Comparison of ENCODE assay signal across 24 cellular contexts in genomic region chr5:33275391-33275790, GRCh38.
"Had no signal": no experiment of that assay in that cellular context is flagged by ENCODE, and none has a peak within 500 bp of the region (broad histone marks: within the 10 kb centered on the region; RNA-seq: fewer than 3 reads in every experiment).

No MANE protein-coding gene starts in this region.

- H3K4me1 Mint-ChIP-seq: stimulated activated naive B cell treated with anti-CD40 and anti-IgM and Interleukin-4, amounts not matched to agents 10 μg/mL and 1 μg/mL and 100 μg/mL, for 72 hours; stimulated activated naive CD8-positive, alpha-beta T cell treated with anti-CD3 and anti-CD28 coated beads, Interleukin-15, amount 100 ng/mL, for 72 hours had no signal

- FAIRE-seq: frontal cortex, islet of Langerhans, pancreas had no signal

- H3K27me3 Mint-ChIP-seq: natural killer cell treated with Interleukin-12 subunit alpha and Interleukin-12 subunit beta and Interleukin-15 and Interleukin-18, amount 100 ng/mL, for 72 hours; progenitor cell of endocrine pancreas; stimulated activated naive B cell treated with anti-CD40 and anti-IgM and Interleukin-4, amounts not matched to agents 10 μg/mL and 1 μg/mL and 100 μg/mL, for 72 hours; stimulated activated naive CD8-positive, alpha-beta T cell treated with anti-CD3 and anti-CD28 coated beads, Interleukin-15, amount 100 ng/mL, for 72 hours had no signal

- ATAC-seq: esophagus mucosa; heart right ventricle; natural killer cell treated with Interleukin-12 subunit alpha and Interleukin-12 subunit beta and Interleukin-15 and Interleukin-18, amount 100 ng/mL, for 72 hours; pancreas; right cardiac atrium; stimulated activated naive B cell treated with anti-CD40 and anti-IgM and Interleukin-4, amounts not matched to agents 10 μg/mL and 1 μg/mL and 100 μg/mL, for 72 hours; stimulated activated naive CD8-positive, alpha-beta T cell treated with anti-CD3 and anti-CD28 coated beads, Interleukin-15, amount 100 ng/mL, for 72 hours; upper lobe of right lung had no signal

- H3K9ac ChIP-seq: neural progenitor cell had no signal

- H3K27ac Mint-ChIP-seq: endodermal cell; natural killer cell treated with Interleukin-12 subunit alpha and Interleukin-12 subunit beta and Interleukin-15 and Interleukin-18, amount 100 ng/mL, for 72 hours; neural progenitor cell; progenitor cell of endocrine pancreas; stimulated activated naive B cell treated with anti-CD40 and anti-IgM and Interleukin-4, amounts not matched to agents 10 μg/mL and 1 μg/mL and 100 μg/mL, for 72 hours; stimulated activated naive CD8-positive, alpha-beta T cell treated with anti-CD3 and anti-CD28 coated beads, Interleukin-15, amount 100 ng/mL, for 72 hours had no signal

- H3K9me3 Mint-ChIP-seq: endodermal cell; neural progenitor cell; stimulated activated naive B cell treated with anti-CD40 and anti-IgM and Interleukin-4, amounts not matched to agents 10 μg/mL and 1 μg/mL and 100 μg/mL, for 72 hours; stimulated activated naive CD8-positive, alpha-beta T cell treated with anti-CD3 and anti-CD28 coated beads, Interleukin-15, amount 100 ng/mL, for 72 hours had no signal

- H3K4me1 ChIP-seq: pancreas, upper lobe of right lung, vagina had no signal

- H3K36me3 Mint-ChIP-seq: natural killer cell treated with Interleukin-12 subunit alpha and Interleukin-12 subunit beta and Interleukin-15 and Interleukin-18, amount 100 ng/mL, for 72 hours; neural progenitor cell; stimulated activated naive B cell treated with anti-CD40 and anti-IgM and Interleukin-4, amounts not matched to agents 10 μg/mL and 1 μg/mL and 100 μg/mL, for 72 hours had no signal

- H3K4me2 ChIP-seq: neural progenitor cell had no signal

- H3K4me3 Mint-ChIP-seq: endodermal cell; natural killer cell treated with Interleukin-12 subunit alpha and Interleukin-12 subunit beta and Interleukin-15 and Interleukin-18, amount 100 ng/mL, for 72 hours; neural progenitor cell; stimulated activated naive B cell treated with anti-CD40 and anti-IgM and Interleukin-4, amounts not matched to agents 10 μg/mL and 1 μg/mL and 100 μg/mL, for 72 hours; stimulated activated naive CD8-positive, alpha-beta T cell treated with anti-CD3 and anti-CD28 coated beads, Interleukin-15, amount 100 ng/mL, for 72 hours had no signal

- H3K36me3 ChIP-seq: heart right ventricle, neural progenitor cell, pancreas, tibial nerve, upper lobe of right lung, vagina had no signal

- H3K27me3 ChIP-seq: heart right ventricle, neural progenitor cell, pancreas, testis, tibial nerve, upper lobe of right lung, vagina had no signal

- H3K9me3 ChIP-seq: heart right ventricle, pancreas, testis, tibial nerve, upper lobe of right lung, vagina had no signal

- H3K27ac ChIP-seq: coronary artery, heart right ventricle, neural progenitor cell, pancreas, testis, tibial nerve, upper lobe of right lung, vagina had no signal

- H2AFZ ChIP-seq: neural progenitor cell had no signal

- H3K4me3 ChIP-seq: coronary artery, heart right ventricle, neural progenitor cell, pancreas, testis, tibial nerve, upper lobe of right lung, vagina had no signal

- DNase-seq: effector CD4-positive, alpha-beta T cell; endodermal cell; heart right ventricle; hypothalamus; kidney glomerular epithelial cell; nucleus accumbens; pancreas; right cardiac atrium; stimulated activated CD4-positive, alpha-beta T cell treated with anti-CD3 and anti-CD28 coated beads, Interleukin-15, amount 100 ng/mL, for 24 hours; stimulated activated CD4-positive, alpha-beta T cell treated with anti-CD3 and anti-CD28 coated beads, Interleukin-1b, Interleukin-23, amount 100 ng/mL, for 48 hours; stimulated activated CD4-positive, alpha-beta T cell treated with anti-CD3 and anti-CD28 coated beads, Interleukin-4, amount 100 ng/mL, for 24 hours; stimulated activated naive B cell treated with anti-CD40 and anti-IgM and Interleukin-4, amounts not matched to agents 10 μg/mL and 1 μg/mL and 100 μg/mL, for 72 hours; stimulated activated naive CD8-positive, alpha-beta T cell treated with anti-CD3 and anti-CD28 coated beads, Interleukin-15, amount 100 ng/mL, for 72 hours; testis; upper lobe of right lung had no signal
